Comparison of ENCODE assay signal across 8 cellular contexts in the genomic region with DNA sequence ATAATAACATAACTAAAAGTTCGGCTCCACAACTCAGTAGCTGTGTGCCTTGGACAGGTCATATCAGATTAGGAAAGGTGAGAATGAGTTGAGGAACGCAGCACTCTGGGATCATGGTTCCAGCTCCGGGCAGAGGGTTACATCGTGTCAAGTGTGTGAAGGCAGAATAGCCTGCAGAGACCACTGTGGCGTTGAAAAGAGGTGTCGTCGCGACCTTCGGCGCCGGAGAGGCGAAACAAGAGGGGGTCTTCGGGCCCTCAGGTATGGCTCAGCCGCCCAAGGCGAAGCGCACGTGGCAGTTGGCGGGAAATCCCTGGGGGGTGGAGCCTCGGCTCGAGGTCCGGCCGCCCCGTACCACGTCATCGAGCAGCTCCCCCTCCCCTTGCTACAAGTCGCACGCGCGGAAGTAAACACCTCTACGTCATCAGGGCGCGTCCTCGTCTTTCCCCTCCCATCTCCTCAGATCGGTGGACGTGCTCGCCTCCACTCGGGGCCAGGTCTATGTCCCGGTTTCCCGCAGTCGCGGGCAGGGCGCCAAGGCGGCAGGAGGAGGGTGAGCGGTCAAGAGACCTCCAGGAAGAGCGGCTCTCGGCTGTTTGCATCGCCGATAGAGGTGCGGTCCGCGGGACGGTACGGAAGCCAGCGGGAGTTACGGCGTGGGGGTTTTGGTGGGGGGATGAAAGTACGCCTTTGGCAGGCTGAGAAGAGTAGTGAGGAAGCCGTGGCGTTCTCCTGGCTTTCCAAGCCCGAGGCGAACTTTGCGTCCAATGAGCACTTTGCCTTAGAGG.
DNase-seq lines count a peak whose midpoint lies in the region; ATAC-seq and TF ChIP-seq lines count a peak whose summit lies in the region.

Gene DHX40 (plus strand): TSS at position 440 of the 788 bp plus-strand sequence. CDS start 62 bp downstream, at position 502.

- DNase-seq in AG09309 (ENCODE audit: low read depth): peak; percentile 69
- DNase-seq in NCI-H524 treated with DMSO at 0.1 percent for 48 hours (lab: John Stamatoyannopoulos, UW): peak; percentile 63
- peak; percentile 95 to 97 for DNase-seq in activated CD4-positive, alpha-beta T cell treated with anti-CD3 and anti-CD28 coated beads for 4 hours
- peak; percentile 97 for DNase-seq in choroid plexus epithelial cell (ENCODE audit: low read depth)
- peak; percentile 92 for DNase-seq in kidney tubule cell (ENCODE audit: low spot score)
- peak; percentile 83 to 93 for DNase-seq in stimulated activated CD4-positive, alpha-beta T cell treated with anti-CD3 and anti-CD28 coated beads, Interleukin-1b, Interleukin-23, amount 100 ng/mL, for 1 hour (ENCODE audit: low read depth in 2 of 2)

- ATAC-seq in GM19043 (IDR thresholded peaks at IDR 0.05; ENCODE audit: low read depth, unreplicated experiment): peak; percentile 77
- ATAC-seq in HG03439 (IDR thresholded peaks at IDR 0.05; ENCODE audit: unreplicated experiment): peak; percentile 76

- peak within 1 kb of the TSS; percentile 75 for H3K4me3 ChIP-seq in AG09309 (ENCODE audit: control insufficient read depth, low read depth, low read length)
- H3K4me3 ChIP-seq in choroid plexus epithelial cell (ENCODE audit: low read depth, low read length): peak within 1 kb of the TSS; percentile 100

- TF ChIP-seq CTCF in AG09309 (IDR thresholded peaks at IDR 0.05; ENCODE audit: control insufficient read depth, insufficient read depth, low read depth, low read length, missing control alignments): no peak
- no peak for TF ChIP-seq CTCF in choroid plexus epithelial cell (conservative IDR thresholded peaks at IDR 0.05; ENCODE audit: low read depth, low read length)

Comparison
In these comparisons a context has a peak if more than half of its experiments do, and no peak if none do; other contexts are left out.
1. Peak in every context shown above with its lines: DNase-seq, ATAC-seq and H3K4me3 ChIP-seq.